13 cellular contexts compared by ENCODE assay signal in genomic region chr14:51431033-51431709, GRCh38.
DNase-seq lines count a peak whose midpoint lies in the region; ATAC-seq and TF ChIP-seq lines count a peak whose summit lies in the region.
"Had no signal": no experiment of that assay in that cellular context is flagged by ENCODE, and none has a peak within 500 bp of the region (broad histone marks: within the 10 kb centered on the region; RNA-seq: fewer than 3 reads in every experiment).

No MANE protein-coding gene starts in this region.

- no peaks in the 10 kb centered on the region for H3K79me2 ChIP-seq in H9 (ENCODE audit: insufficient read depth, low read length)

- H3K9me3 ChIP-seq in H9 (ENCODE audit: control insufficient read depth, low read depth, low read length): no peaks in the 10 kb centered on the region

- DNase-seq in EH (ENCODE audit: low read depth) (peak; percentile 51), epithelial cell of esophagus (ENCODE audit: low read depth) (peak; percentile 24), GM10266 (ENCODE audit: extremely low spot score) (no peak), H9 (no peak)
- DNase-seq: activated CD4-positive, alpha-beta T cell treated with anti-CD3 and anti-CD28 coated beads for 1 hour; activated naive CD4-positive, alpha-beta T cell treated with anti-CD3 and anti-CD28 coated beads, Interleukin-2, amount 10 ng/mL, durations not matched to agents 7 days and 5 days; naive thymus-derived CD4-positive, alpha-beta T cell; NCI-H226; stimulated activated CD4-positive, alpha-beta T cell treated with anti-CD3 and anti-CD28 coated beads, Interleukin-2, amount 100 ng/mL, for 24 hours had no signal

- no peak overlapping the region for H4K5ac ChIP-seq in H9 (ENCODE audit: insufficient read length, low read depth, low read length)

- H2BK120ac ChIP-seq in H9 (ENCODE audit: low read depth, low read length, poor library complexity, severe bottlenecking): no peak overlapping the region

- H3K56ac ChIP-seq in H9 (ENCODE audit: insufficient read length, low read depth, low read length): no peak overlapping the region

- no peak overlapping the region for H3K4ac ChIP-seq in H9 (ENCODE audit: low read depth, low read length)

- no peaks in the 10 kb centered on the region for H3K27me3 ChIP-seq in H9 (ENCODE audit: insufficient read depth, low read length)

- no peak overlapping the region for H2AK5ac ChIP-seq in H9 (ENCODE audit: insufficient read length, low read length)

- no peak overlapping the region for H2BK5ac ChIP-seq in H9 (ENCODE audit: insufficient read length, low read length)

- no peak overlapping the region for H3K27ac Mint-ChIP-seq in H9
- H3K27ac Mint-ChIP-seq: activated naive CD4-positive, alpha-beta T cell treated with anti-CD3 and anti-CD28 coated beads, Interleukin-2, amount 10 ng/mL, durations not matched to agents 7 days and 5 days; naive thymus-derived CD4-positive, alpha-beta T cell had no signal

- H3K36me3 Mint-ChIP-seq in H9 (ENCODE audit: insufficient read depth in 1 of 3, low read depth in 3 of 3): no peaks in the 10 kb centered on the region
- H3K36me3 Mint-ChIP-seq: activated naive CD4-positive, alpha-beta T cell treated with anti-CD3 and anti-CD28 coated beads, Interleukin-2, amount 10 ng/mL, durations not matched to agents 7 days and 5 days; naive thymus-derived CD4-positive, alpha-beta T cell had no signal

- no peak overlapping the region for H3K18ac ChIP-seq in H9 (ENCODE audit: insufficient read length, low read depth, low read length)

- no peak overlapping the region for H3K14ac ChIP-seq in H9 (ENCODE audit: insufficient read depth, low read length)

- no CpG with 5 or more reads among the region's 3 CpGs for WGBS in H9 (ENCODE audit: extremely low coverage, insufficient read length, low lambda C conversion rate)

- TF ChIP-seq CTCF in epithelial cell of esophagus (IDR thresholded peaks at IDR 0.05; ENCODE audit: insufficient read depth, low read depth, low read length, missing control alignments) (no peak), GM10266 (IDR thresholded peaks at IDR 0.05; ENCODE audit: control insufficient read depth, insufficient read depth, low read depth, missing control alignments) (no peak), H9 (conservative IDR thresholded peaks at IDR 0.05) (no peak)

- H3K23ac ChIP-seq in H9 (ENCODE audit: insufficient read length, low read depth, low read length): no peak overlapping the region

- H2BK20ac ChIP-seq in H9 (ENCODE audit: low read depth, low read length, poor library complexity, severe bottlenecking): no peak overlapping the region

- no peaks in the 10 kb centered on the region for H3K23me2 ChIP-seq in H9 (ENCODE audit: insufficient read length, low read depth, low read length, poor library complexity, severe bottlenecking)

- no peak overlapping the region for H3T11ph ChIP-seq in H9 (ENCODE audit: low read length)

- H3K79me1 ChIP-seq in H9 (ENCODE audit: insufficient read depth, low read depth, low read length, poor library complexity, severe bottlenecking): no peaks in the 10 kb centered on the region

- no peak overlapping the region for H3K9ac ChIP-seq in H9 (ENCODE audit: extremely low read depth, insufficient read length, low read length)

- ATAC-seq in GM19463 (IDR thresholded peaks at IDR 0.05; ENCODE audit: unreplicated experiment) (peak; percentile 46), HG03108 (IDR thresholded peaks at IDR 0.05; ENCODE audit: unreplicated experiment) (peak; percentile 59), GM19328 (IDR thresholded peaks at IDR 0.05; ENCODE audit: unreplicated experiment) (no peak), HG03565 (IDR thresholded peaks at IDR 0.05; ENCODE audit: unreplicated experiment) (no peak)
- ATAC-seq: naive thymus-derived CD4-positive, alpha-beta T cell had no signal

- no peak overlapping the region for H4K8ac ChIP-seq in H9 (replicated peaks; ENCODE audit: insufficient read length, low read depth, low read length)

- no peak overlapping the region for H3K27ac ChIP-seq in H9 (ENCODE audit: insufficient read length, low read depth, low read length)

- no peaks in the 10 kb centered on the region; the same call in 1 of the 2 replicates for H3K4me1 ChIP-seq in H9 (ENCODE audit: insufficient read depth, low read length)

- no peaks in the 10 kb centered on the region for H4K20me1 ChIP-seq in H9 (ENCODE audit: control insufficient read depth, insufficient read depth, insufficient read length)

- H3K4me1 Mint-ChIP-seq in H9: peaks cover 27 to 28% of the 10 kb centered on the region in 2 experiments
- H3K4me1 Mint-ChIP-seq: activated naive CD4-positive, alpha-beta T cell treated with anti-CD3 and anti-CD28 coated beads, Interleukin-2, amount 10 ng/mL, durations not matched to agents 7 days and 5 days; naive thymus-derived CD4-positive, alpha-beta T cell had no signal

- H3K27me3 Mint-ChIP-seq in H9 (ENCODE audit: low read depth): no peaks in the 10 kb centered on the region

- no peak overlapping the region for H2BK15ac ChIP-seq in H9 (ENCODE audit: low read depth, low read length)

- no peak overlapping the region for H3K4me2 ChIP-seq in H9 (ENCODE audit: insufficient read depth, insufficient read length, low read length)

- H4K91ac ChIP-seq in H9 (ENCODE audit: insufficient read length, low read depth, low read length): no peak overlapping the region

- H3K9me3 Mint-ChIP-seq in H9: no peaks in the 10 kb centered on the region
- H3K9me3 Mint-ChIP-seq: activated naive CD4-positive, alpha-beta T cell treated with anti-CD3 and anti-CD28 coated beads, Interleukin-2, amount 10 ng/mL, durations not matched to agents 7 days and 5 days had no signal

- H2BK12ac ChIP-seq in H9 (ENCODE audit: insufficient read length, low read depth, low read length): no peak overlapping the region

- H3K4me3 Mint-ChIP-seq in H9: no peak overlapping the region
- H3K4me3 Mint-ChIP-seq: activated naive CD4-positive, alpha-beta T cell treated with anti-CD3 and anti-CD28 coated beads, Interleukin-2, amount 10 ng/mL, durations not matched to agents 7 days and 5 days; naive thymus-derived CD4-positive, alpha-beta T cell had no signal

- H3K4me3 ChIP-seq in epithelial cell of esophagus (ENCODE audit: low read length): no peak overlapping the region

- H2AFZ ChIP-seq in H9 (ENCODE audit: low read length): no peak overlapping the region

Comparison
In these comparisons a context has a peak if more than half of its experiments do, and no peak if none do; other contexts are left out.
1. DNase-seq: peak in EH (single experiment) and epithelial cell of esophagus (single experiment); none in GM10266 (single experiment) and H9 (single experiment).
2. ATAC-seq: peak in GM19463 (single experiment) and HG03108 (single experiment); none in GM19328 (single experiment) and HG03565 (single experiment).